ENCODE assay signal across 20 cellular contexts in genomic region chr22:23121026-23121823, GRCh38. TPM values are rescaled to one million over a fixed set of nuclear protein-coding genes. Genes with fewer than 3 reads are reported as not detected.
DNase-seq lines count a peak whose midpoint lies in the region; ATAC-seq and TF ChIP-seq lines count a peak whose summit lies in the region.
"Had no signal": no experiment of that assay in that cellular context is flagged by ENCODE, and none has a peak within 500 bp of the region (broad histone marks: within the 10 kb centered on the region; RNA-seq: fewer than 3 reads in every experiment).

No MANE protein-coding gene starts in this region.

- no peaks in the 10 kb centered on the region for H3K36me3 ChIP-seq in osteoblast (ENCODE audit: insufficient read depth, low read length)
- H3K36me3 ChIP-seq in right lobe of liver: no peaks in the 10 kb centered on the region
- peaks cover 0 to 7% (median 0%) of the 10 kb centered on the region in 4 donors for H3K36me3 ChIP-seq in sigmoid colon

- H3K4me1 ChIP-seq in osteoblast (ENCODE audit: insufficient read depth, low read length) (no peaks in the 10 kb centered on the region), right lobe of liver (no peaks in the 10 kb centered on the region), sigmoid colon (peaks cover 0 to 13% (median 0%) of the 10 kb centered on the region in 4 donors)

- H3K36me3 Mint-ChIP-seq in central memory CD8-positive, alpha-beta T cell (ENCODE audit: insufficient read depth): peaks cover 2% of the 10 kb centered on the region
- peaks cover 0 to 7% (median 4%) of the 10 kb centered on the region in 3 donors for H3K36me3 Mint-ChIP-seq in immature natural killer cell

- intact Hi-C loops in right lobe of liver (cut with DNase I) (no loop called here), sigmoid colon (cut with DNase I) (no loop called here)

- H4K20me1 ChIP-seq in osteoblast (ENCODE audit: insufficient read depth, low read length): no peaks in the 10 kb centered on the region

- 61% methylated on average over 7 of the region's 13 CpGs for WGBS in right lobe of liver (ENCODE audit: insufficient coverage, low coverage, low lambda C conversion rate, missing lambda C conversion rate)
- WGBS in sigmoid colon, 2 donors: 87% methylated on average over 13 of the region's 13 CpGs

- TF ChIP-seq CTCF in osteoblast (IDR thresholded peaks at IDR 0.05; ENCODE audit: extremely low read depth, low read depth, low read length) (no peak), right lobe of liver (IDR thresholded peaks at IDR 0.05) (no peak), sigmoid colon (IDR thresholded peaks at IDR 0.05) (no peak)

- no peak for ATAC-seq in central memory CD8-positive, alpha-beta T cell (replicated peaks; ENCODE audit: extremely low read depth, poor library complexity, severe bottlenecking)
- ATAC-seq in right lobe of liver: no peak
- ATAC-seq in HG03354 (IDR thresholded peaks at IDR 0.05; ENCODE audit: poor library complexity, severe bottlenecking, unreplicated experiment): no peak
- ATAC-seq: heart right ventricle had no signal

- peak overlapping the region; percentile 97 for H3K27ac Mint-ChIP-seq in central memory CD8-positive, alpha-beta T cell (ENCODE audit: low read depth)
- H3K27ac Mint-ChIP-seq in immature natural killer cell: peak overlapping the region in 1 of 6 donors; percentile 68
- H3K27ac Mint-ChIP-seq: activated CD4-positive, alpha-beta T cell treated with anti-CD3 and anti-CD28 coated beads, Interleukin-2, amount 10 ng/mL, durations not matched to agents 24 days and 14 days; B cell had no signal

- no peaks in the 10 kb centered on the region for H3K79me2 ChIP-seq in osteoblast (ENCODE audit: insufficient read depth, low read length)

- H3K27ac ChIP-seq in osteoblast (ENCODE audit: low read depth, low read length) (no peak overlapping the region), right lobe of liver (no peak overlapping the region), sigmoid colon (no peak overlapping the region)
- H3K27ac ChIP-seq: heart right ventricle, HL-60, spleen had no signal

- H3K27me3 Mint-ChIP-seq in central memory CD8-positive, alpha-beta T cell: peaks cover 8% of the 10 kb centered on the region
- peaks cover 0 to 3% (median 1%) of the 10 kb centered on the region in 3 donors for H3K27me3 Mint-ChIP-seq in immature natural killer cell (ENCODE audit: low read depth in 3 of 3)
- H3K27me3 Mint-ChIP-seq: activated CD4-positive, alpha-beta T cell treated with anti-CD3 and anti-CD28 coated beads, Interleukin-2, amount 10 ng/mL, durations not matched to agents 24 days and 14 days; B cell had no signal

- TF ChIP-seq POLR2A in right lobe of liver (IDR thresholded peaks at IDR 0.05) (no peak), sigmoid colon (IDR thresholded peaks at IDR 0.05) (no peak)

- no peaks in the 10 kb centered on the region for H3K27me3 ChIP-seq in osteoblast (ENCODE audit: insufficient read depth, low read length)
- H3K27me3 ChIP-seq in right lobe of liver: no peaks in the 10 kb centered on the region
- H3K27me3 ChIP-seq in sigmoid colon: no peaks in the 10 kb centered on the region
- H3K27me3 ChIP-seq: heart right ventricle, spleen had no signal

- no peaks in the 10 kb centered on the region for H3K9me3 ChIP-seq in osteoblast (ENCODE audit: low read depth, low read length)
- H3K9me3 ChIP-seq in right lobe of liver: no peaks in the 10 kb centered on the region
- no peaks in the 10 kb centered on the region for H3K9me3 ChIP-seq in sigmoid colon
- H3K9me3 ChIP-seq: heart right ventricle, SK-N-SH, spleen had no signal

- H3K4me1 Mint-ChIP-seq in central memory CD8-positive, alpha-beta T cell: peaks cover 17% of the 10 kb centered on the region
- H3K4me1 Mint-ChIP-seq in immature natural killer cell: peaks cover 10% of the 10 kb centered on the region in 2 donors

- TF ChIP-seq EP300 in sigmoid colon (IDR thresholded peaks at IDR 0.05): no peak

- no peak overlapping the region for H2AFZ ChIP-seq in osteoblast (ENCODE audit: low read length)

- H3K4me2 ChIP-seq in osteoblast (ENCODE audit: insufficient read depth, low read length): no peak overlapping the region
- H3K4me2 ChIP-seq: SK-N-SH had no signal

- H3K4me3 ChIP-seq in osteoblast (ENCODE audit: insufficient read depth, low read length) (no peak overlapping the region), right lobe of liver (no peak overlapping the region), sigmoid colon (no peak overlapping the region)
- H3K4me3 ChIP-seq: heart right ventricle, spleen had no signal

- H3K9me3 Mint-ChIP-seq in central memory CD8-positive, alpha-beta T cell: no peaks in the 10 kb centered on the region
- H3K9me3 Mint-ChIP-seq in immature natural killer cell: no peaks in the 10 kb centered on the region

- DNase-seq in EH (ENCODE audit: low read depth) (peak; percentile 24), NAMALWA (ENCODE audit: low spot score) (peak; percentile 50), osteoblast (ENCODE audit: insufficient read length, low spot score, missing footprints) (peak; percentile 72), immature natural killer cell (no peak), right lobe of liver (no peak), sigmoid colon (no peak)
- no peak for DNase-seq in central memory CD8-positive, alpha-beta T cell (ENCODE audit: low spot score in 2 of 2)
- DNase-seq: activated CD4-positive, alpha-beta T cell treated with anti-CD3 and anti-CD28 coated beads, Interleukin-2, amount 10 ng/mL, durations not matched to agents 24 days and 14 days; activated naive CD4-positive, alpha-beta T cell treated with Interleukin-2 at 50 U/mL for 16 hours; heart right ventricle; NCI-H1417; NCI-H774; SK-N-SH; spleen; stimulated activated CD8-positive, alpha-beta memory T cell treated with anti-CD3 and anti-CD28 coated beads, Interleukin-4, amount 100 ng/mL, for 48 hours; T-helper 9 cell had no signal

- H3K4me3 Mint-ChIP-seq in central memory CD8-positive, alpha-beta T cell: no peak overlapping the region
- no peak overlapping the region for H3K4me3 Mint-ChIP-seq in immature natural killer cell
- H3K4me3 Mint-ChIP-seq: activated CD4-positive, alpha-beta T cell treated with anti-CD3 and anti-CD28 coated beads, Interleukin-2, amount 10 ng/mL, durations not matched to agents 24 days and 14 days; B cell had no signal

RNA-seq across cellular contexts. Expression of gene RSPH14, which starts 20.6 kb away (rescaled TPM):
- total RNA-seq in osteoblast (under 0.01 TPM in 1 of 2 replicates, not detected in the other), right lobe of liver (not detected), sigmoid colon (under 1 TPM in 2 of 4 donors, not detected in 2; 0.33 to 0.81 TPM)
- polyA plus RNA-seq in immature natural killer cell (under 1 TPM in 2 of 3 donors, not detected in 1; 0.26 to 0.66 TPM), sigmoid colon (under 1 TPM in 1 of 3 donors, not detected in 2; 0.06 TPM)
- total RNA-seq: activated CD4-positive, alpha-beta T cell treated with anti-CD3 and anti-CD28 coated beads, Interleukin-2, amount 10 ng/mL, durations not matched to agents 24 days and 14 days; B cell; lung microvascular endothelial cell had no signal

RNA-seq across cellular contexts. Expression of gene RAB36, which starts 24.1 kb away (rescaled TPM):
- total RNA-seq in osteoblast: 7.6 and 8.5 TPM in 2 replicates
- 1 to 10 TPM in 2 of 3 donors, not detected in 1; 1.8 to 3.7 TPM for polyA plus RNA-seq in immature natural killer cell
- under 1 TPM; 0.07 to 0.65 (median 0.19) TPM for total RNA-seq in right lobe of liver
- total RNA-seq in sigmoid colon: 1 to 10 TPM; 2.1 to 5.3 (median 3.5) TPM
- polyA plus RNA-seq in sigmoid colon: 1 to 10 TPM in 1 of 3 donors, under 1 TPM in 2; 0.23 to 1.5 (median 0.60) TPM
- total RNA-seq: activated CD4-positive, alpha-beta T cell treated with anti-CD3 and anti-CD28 coated beads, Interleukin-2, amount 10 ng/mL, durations not matched to agents 24 days and 14 days had no signal

RNA-seq across cellular contexts. Expression of gene GNAZ, which starts 50.9 kb away (rescaled TPM):
- total RNA-seq in osteoblast (0.29 and 0.72 TPM in 2 replicates), right lobe of liver (1 to 10 TPM in 2 of 6 experiments, under 1 TPM in 4; 0.15 to 1.5 (median 0.53) TPM), sigmoid colon (10 to 100 TPM; 22.8 to 27.6 (median 24.9) TPM)
- polyA plus RNA-seq in immature natural killer cell (under 1 TPM in 2 of 3 donors, not detected in 1; 0.50 to 0.96 TPM), sigmoid colon (1 to 10 TPM in 1 of 3 donors, under 1 TPM in 2; under 0.01 to 2.6 (median 0.46) TPM)

RNA-seq across cellular contexts. Expression of gene BCR, which starts 59.1 kb away (rescaled TPM):
- total RNA-seq in osteoblast (28.6 and 29.8 TPM in 2 replicates), right lobe of liver (10 to 100 TPM; 22.7 to 28.8 (median 24.3) TPM), sigmoid colon (10 to 100 TPM; 13.2 to 39.9 (median 21.5) TPM)
- polyA plus RNA-seq in immature natural killer cell (10 to 100 TPM in 1 of 3 donors, 1 to 10 TPM in 2; 4.1 to 12.5 (median 5.6) TPM), sigmoid colon (10 to 100 TPM; 10.8 to 25.9 (median 10.9) TPM)

Comparison
In these comparisons a context has a peak if more than half of its experiments do, and no peak if none do; other contexts are left out.
1. DNase-seq: peak in EH (single experiment), NAMALWA (single experiment) and osteoblast (single experiment); none in central memory CD8-positive, alpha-beta T cell (0 of 2), immature natural killer cell (0 of 3), right lobe of liver (0 of 3) and sigmoid colon (single experiment).
2. RNA of gene GNAZ, which starts 50.9 kb away (total RNA-seq): 22.8 to 27.6 TPM in sigmoid colon; 0.15 to 1.5 TPM in right lobe of liver and 0.29 to 0.72 TPM in osteoblast; every median in the first group is over 4 times any median in the second.